ENCODE assay signal across 14 cellular contexts in the genomic region with DNA sequence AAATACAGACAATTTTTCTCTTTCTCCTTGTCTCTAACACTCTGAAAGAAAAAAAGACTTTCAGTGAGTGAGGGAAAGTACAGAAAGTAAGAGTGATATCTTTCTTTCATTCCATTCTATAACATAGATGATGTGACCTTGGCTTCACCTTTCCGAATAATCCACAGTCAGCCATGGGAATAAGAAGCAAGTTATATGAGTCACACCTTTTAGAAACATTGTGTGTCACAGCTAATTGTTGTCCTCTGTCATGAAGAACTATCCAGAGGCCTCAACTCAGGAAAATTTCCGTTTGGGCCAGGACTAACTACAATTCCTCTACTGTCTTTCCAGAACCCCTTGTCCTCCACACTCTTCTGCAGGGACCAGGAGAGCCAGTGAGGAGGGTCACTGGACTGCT.
DNase-seq lines count a peak whose midpoint lies in the region; ATAC-seq and TF ChIP-seq lines count a peak whose summit lies in the region.
"Had no signal": no experiment of that assay in that cellular context is flagged by ENCODE, and none has a peak within 500 bp of the region (broad histone marks: within the 10 kb centered on the region; RNA-seq: fewer than 3 reads in every experiment).

No MANE protein-coding gene starts in this region.

- peak overlapping the region; percentile 10; the same call in 1 of the 2 replicates for H3K4ac ChIP-seq in IMR-90 (ENCODE audit: low read depth, low read length)

- H4K20me1 ChIP-seq in IMR-90 (ENCODE audit: insufficient read depth, low read length), result no peaks in the 10 kb centered on the region

- no peaks in the 10 kb centered on the region for H3K27me3 ChIP-seq in IMR-90 (ENCODE audit: control insufficient read depth, insufficient read depth, low read length)
- no peaks in the 10 kb centered on the region for H3K27me3 ChIP-seq in vagina
- H3K27me3 ChIP-seq: SJSA1 had no signal

- DNase-seq in IMR-90 (peak; percentile 19), dermis blood vessel endothelial cell (peak; percentile 24), iris pigment epithelial cell (ENCODE audit: low read depth) (peak; percentile 40), vagina (ENCODE audit: extremely low spot score in 2 of 2) (no peak), cardiac septum (ENCODE audit: low spot score) (no peak)
- DNase-seq: Caco-2, HCEC 1CT, NCI-H1436 treated with DMSO at 0.1 percent for 48 hours, NCI-H82, PC-9 had no signal

- no peak overlapping the region for H2AK5ac ChIP-seq in IMR-90 (ENCODE audit: low read depth, low read length)

- H4K8ac ChIP-seq in IMR-90 (ENCODE audit: low read depth in 2 of 2, low read length in 2 of 2), result no peak overlapping the region

- BruUV-seq in IMR-90 (replicated peaks; lab: Mats Ljungman, UMichigan), result no TSS peak

- no peak overlapping the region for H2AFZ ChIP-seq in IMR-90 (replicated peaks; ENCODE audit: low read length, poor library complexity)
- H2AFZ ChIP-seq: PC-9 had no signal

- no peak for TF ChIP-seq CTCF in IMR-90 (conservative IDR thresholded peaks at IDR 0.05; ENCODE audit: low read depth, low read length)
- no peak for TF ChIP-seq CTCF in vagina (IDR thresholded peaks at IDR 0.05)

- H3K4me2 ChIP-seq in IMR-90 (ENCODE audit: low read depth, low read length), result no peak overlapping the region
- H3K4me2 ChIP-seq: PC-9 had no signal

- peak overlapping the region; percentile 67; the same call in 1 of the 2 replicates for H3K18ac ChIP-seq in IMR-90 (ENCODE audit: low read depth, low read length)

- no peak for ATAC-seq in IMR-90 (ENCODE audit: low read depth)
- no peak for ATAC-seq in HG03097 (IDR thresholded peaks at IDR 0.05; ENCODE audit: low FRiP score, unreplicated experiment)
- ATAC-seq in GM19452 (IDR thresholded peaks at IDR 0.05; ENCODE audit: unreplicated experiment), result no peak
- ATAC-seq: K562 had no signal

- H3K27ac ChIP-seq in IMR-90 (ENCODE audit: insufficient read depth, low read length) (no peak overlapping the region), vagina (peak overlapping the region; percentile 23)
- H3K27ac ChIP-seq: PC-9, SJSA1 had no signal

- no peak overlapping the region for H3K56ac ChIP-seq in IMR-90 (ENCODE audit: extremely low read depth, insufficient read depth, low read length)

- H2BK5ac ChIP-seq in IMR-90 (ENCODE audit: low read depth, low read length, poor library complexity, severe bottlenecking), result peak overlapping the region; percentile 38

- in situ Hi-C loops in IMR-90 (cut with MboI; ENCODE audit: low sequenced_read_pairs), result no loop called here

- no peak overlapping the region for H2AK9ac ChIP-seq in IMR-90 (replicated peaks; ENCODE audit: low read depth, low read length, poor library complexity)

- H2BK20ac ChIP-seq in IMR-90 (ENCODE audit: low read depth, low read length), result no peak overlapping the region; the same call in 1 of the 2 replicates

- intact Hi-C loops in IMR-90 (cut with micrococcal nuclease) (no loop called here), vagina (cut with DNase I) (no loop called here), cardiac septum (cut with DNase I) (no loop called here)

- no peaks in the 10 kb centered on the region for H3K79me1 ChIP-seq in IMR-90 (ENCODE audit: low read depth in 1 of 2, low read length in 2 of 2)

- no peak overlapping the region for H3K9ac ChIP-seq in IMR-90 (ENCODE audit: low read depth, low read length)

- no peak overlapping the region; the same call in 1 of the 2 replicates for H4K91ac ChIP-seq in IMR-90 (ENCODE audit: insufficient read depth, low read depth, low read length)

- no peaks in the 10 kb centered on the region for H3K9me1 ChIP-seq in IMR-90 (ENCODE audit: insufficient read depth, low read length)

- H3K23ac ChIP-seq in IMR-90 (ENCODE audit: low read depth, low read length), result peak overlapping the region; percentile 61

- peak overlapping the region; percentile 26; the same call in 2 of the 3 replicates for H2BK15ac ChIP-seq in IMR-90 (ENCODE audit: low read depth, low read length)

- peaks cover 11% of the 10 kb centered on the region for H3K4me1 ChIP-seq in IMR-90 (ENCODE audit: control insufficient read depth, insufficient read depth, low read length)
- peaks cover 24% of the 10 kb centered on the region for H3K4me1 ChIP-seq in vagina
- H3K4me1 ChIP-seq: Caco-2, SJSA1 had no signal

- dilution Hi-C loops in IMR-90 (cut with HindIII; ENCODE audit: low sequenced_read_pairs, unreplicated experiment), result no loop called here

- POLR2A ChIA-PET in IMR-90 (lab: Charles Lee; ENCODE audit: unreplicated experiment), result no interaction called here

- H3K4me3 ChIP-seq in IMR-90 (ENCODE audit: insufficient read depth, low read depth, low read length) (no peak overlapping the region), vagina (no peak overlapping the region)
- H3K4me3 ChIP-seq: K562, PC-9, SJSA1 had no signal

- H2BK120ac ChIP-seq in IMR-90 (ENCODE audit: low read depth, low read length), result peak overlapping the region; percentile 37

- H4K5ac ChIP-seq in IMR-90 (ENCODE audit: low read depth, low read length), result no peak overlapping the region; the same call in 1 of the 2 replicates

- H3K36me3 ChIP-seq in IMR-90 (ENCODE audit: control insufficient read depth, insufficient read depth, low read length), result no peaks in the 10 kb centered on the region
- H3K36me3 ChIP-seq in vagina, result no peaks in the 10 kb centered on the region
- H3K36me3 ChIP-seq: SJSA1 had no signal

- H3K14ac ChIP-seq in IMR-90 (replicated peaks; ENCODE audit: low read depth, low read length), result 0 out of 2 replicates have a peak overlapping the region, but pooled peaks have one; percentile 47

- no peak for TF ChIP-seq RAD21 in IMR-90 (IDR thresholded peaks at IDR 0.05; ENCODE audit: low read length)

- H3K9me3 ChIP-seq in IMR-90 (ENCODE audit: control insufficient read depth, insufficient read depth, low read length) (no peaks in the 10 kb centered on the region), vagina (no peaks in the 10 kb centered on the region)
- H3K9me3 ChIP-seq: Caco-2, SJSA1 had no signal

- no peak for TF ChIP-seq POLR2A in IMR-90 (IDR thresholded peaks at IDR 0.05; ENCODE audit: low read depth, low read length)
- TF ChIP-seq POLR2A in vagina (IDR thresholded peaks at IDR 0.05), result no peak

- no CpG with 5 or more reads among the region's 2 CpGs for WGBS in IMR-90 (ENCODE audit: extremely low coverage in 2 of 2, insufficient read length in 1 of 2), 2 experiments

- CTCF ChIA-PET in IMR-90 (lab: Yijun Ruan, JAX), result no interaction called here

TF ChIP-seq in IMR-90, 13 proteins besides CTCF, POLR2A, EP300 and RAD21:
- TF ChIP-seq RFX5 (IDR thresholded peaks at IDR 0.05; ENCODE audit: low read depth, low read length) (no peak), FOS (IDR thresholded peaks at IDR 0.05; ENCODE audit: low read depth, low read length) (no peak), SMC3 (IDR thresholded peaks at IDR 0.05; ENCODE audit: low read depth, low read length) (no peak), CHD1 (IDR thresholded peaks at IDR 0.05; ENCODE audit: low read depth, low read length) (no peak), MXI1 (IDR thresholded peaks at IDR 0.05; ENCODE audit: borderline replicate concordance, low read depth, low read length) (no peak), CEBPB (IDR thresholded peaks at IDR 0.05; ENCODE audit: low read depth, low read length) (no peak), NFE2L2 (IDR thresholded peaks at IDR 0.05; ENCODE audit: low read depth, low read length) (no peak), MAZ (IDR thresholded peaks at IDR 0.05; ENCODE audit: borderline replicate concordance, low read depth, low read length) (no peak), MAFK (IDR thresholded peaks at IDR 0.05; ENCODE audit: low read depth, low read length) (no peak), RCOR1 (IDR thresholded peaks at IDR 0.05; ENCODE audit: insufficient replicate concordance, low read length) (no peak), BHLHE40 (IDR thresholded peaks at IDR 0.05; ENCODE audit: low read depth, low read length) (no peak)
- TF ChIP-seq, protein P1, sequence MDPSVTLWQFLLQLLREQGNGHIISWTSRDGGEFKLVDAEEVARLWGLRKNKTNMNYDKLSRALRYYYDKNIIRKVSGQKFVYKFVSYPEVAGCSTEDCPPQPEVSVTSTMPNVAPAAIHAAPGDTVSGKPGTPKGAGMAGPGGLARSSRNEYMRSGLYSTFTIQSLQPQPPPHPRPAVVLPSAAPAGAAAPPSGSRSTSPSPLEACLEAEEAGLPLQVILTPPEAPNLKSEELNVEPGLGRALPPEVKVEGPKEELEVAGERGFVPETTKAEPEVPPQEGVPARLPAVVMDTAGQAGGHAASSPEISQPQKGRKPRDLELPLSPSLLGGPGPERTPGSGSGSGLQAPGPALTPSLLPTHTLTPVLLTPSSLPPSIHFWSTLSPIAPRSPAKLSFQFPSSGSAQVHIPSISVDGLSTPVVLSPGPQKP (IDR thresholded peaks at IDR 0.05; ENCODE audit: borderline replicate concordance, low read depth, low read length), result no peak
- TF ChIP-seq, protein P2, sequence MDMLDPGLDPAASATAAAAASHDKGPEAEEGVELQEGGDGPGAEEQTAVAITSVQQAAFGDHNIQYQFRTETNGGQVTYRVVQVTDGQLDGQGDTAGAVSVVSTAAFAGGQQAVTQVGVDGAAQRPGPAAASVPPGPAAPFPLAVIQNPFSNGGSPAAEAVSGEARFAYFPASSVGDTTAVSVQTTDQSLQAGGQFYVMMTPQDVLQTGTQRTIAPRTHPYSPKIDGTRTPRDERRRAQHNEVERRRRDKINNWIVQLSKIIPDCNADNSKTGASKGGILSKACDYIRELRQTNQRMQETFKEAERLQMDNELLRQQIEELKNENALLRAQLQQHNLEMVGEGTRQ (IDR thresholded peaks at IDR 0.05; ENCODE audit: low read depth, low read length), result no peak

Comparison
In these comparisons a context has a peak if more than half of its experiments do, and no peak if none do; other contexts are left out.
1. DNase-seq: peak in IMR-90 (single experiment), dermis blood vessel endothelial cell (single experiment) and iris pigment epithelial cell (single experiment); none in vagina (0 of 2) and cardiac septum (single experiment).